8 cellular contexts compared by ENCODE assay signal in the genomic region with DNA sequence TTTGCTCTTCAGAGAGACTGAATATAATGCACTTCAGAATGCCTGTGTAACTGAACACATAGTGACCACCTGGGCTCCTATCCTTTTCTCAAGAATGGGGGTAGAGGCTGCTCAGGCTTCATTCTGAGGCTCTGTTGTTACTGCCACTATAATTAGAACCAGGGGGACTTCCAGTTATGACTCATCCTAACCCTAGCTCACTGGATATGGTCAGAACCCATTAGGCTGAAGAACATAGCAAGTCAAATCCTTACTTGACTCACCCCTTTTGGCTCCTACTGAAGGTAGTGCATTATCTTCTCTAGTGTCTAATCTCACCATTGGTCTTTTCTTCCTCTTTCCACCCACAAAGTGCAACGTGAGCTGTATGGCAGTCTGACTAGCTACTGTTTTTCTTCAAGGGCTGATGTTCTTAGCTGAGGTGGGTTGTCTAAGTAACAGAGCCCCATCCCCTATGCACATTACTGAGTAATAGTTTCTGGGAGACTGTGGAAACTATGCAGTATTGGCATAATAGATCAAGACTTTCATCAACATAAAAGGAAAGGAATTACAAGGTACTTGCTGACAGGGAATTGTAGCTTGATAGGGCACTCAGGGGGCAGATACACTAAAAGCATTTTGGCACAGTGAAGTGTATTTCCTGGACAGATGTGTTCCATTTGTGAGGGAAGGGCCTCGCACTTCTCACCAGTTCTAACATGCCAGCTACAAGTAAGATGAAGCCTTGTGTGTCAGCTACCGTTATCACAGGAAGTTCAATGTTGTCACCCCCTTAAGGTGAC.
DNase-seq lines count a peak whose midpoint lies in the region; ATAC-seq, FAIRE-seq and TF ChIP-seq lines count a peak whose summit lies in the region.

No MANE protein-coding gene starts in this region.

- no peak for TF ChIP-seq POLR2A in endothelial cell of umbilical vein (IDR thresholded peaks at IDR 0.05; ENCODE audit: low read depth, low read length)

- ATAC-seq in GM18517 (IDR thresholded peaks at IDR 0.05; ENCODE audit: unreplicated experiment) (peak; percentile 98), HG02943 (IDR thresholded peaks at IDR 0.05; ENCODE audit: low read depth, unreplicated experiment) (peak; percentile 93)

- FAIRE-seq in endothelial cell of umbilical vein (lab: Jason Lieb, UNC) = peak; percentile 55

- peak; percentile 73 for DNase-seq in AG09309 (ENCODE audit: low read depth)
- peak; percentile 14 for DNase-seq in NOMO-1 treated with dmso at 0.1 percent for 144 hours (lab: John Stamatoyannopoulos, UW; ENCODE audit: unreplicated experiment)
- DNase-seq in endothelial cell of umbilical vein (ENCODE audit: low read depth, low spot score) = peak; percentile 70
- DNase-seq in stimulated activated CD8-positive, alpha-beta memory T cell treated with anti-CD3 and anti-CD28 coated beads, Interleukin-15, amount 100 ng/mL, for 48 hours (ENCODE audit: low read depth in 2 of 2) = peak; percentile 3 to 17
- no peak for DNase-seq in midbrain (lab: John Stamatoyannopoulos, UW)
- DNase-seq in NCI-H345 treated with DMSO at 0.1 percent for 48 hours (lab: John Stamatoyannopoulos, UW; ENCODE audit: unreplicated experiment) = no peak

- no peak for TF ChIP-seq CTCF in AG09309 (IDR thresholded peaks at IDR 0.05; ENCODE audit: control insufficient read depth, insufficient read depth, low read depth, low read length, missing control alignments)
- TF ChIP-seq CTCF in endothelial cell of umbilical vein (IDR thresholded peaks at IDR 0.05; ENCODE audit: extremely low read depth in 1 of 2, insufficient read depth in 1 of 2, low read depth in 1 of 2, low read length in 2 of 2) = no peak

- CTCF ChIA-PET in endothelial cell of umbilical vein (lab: Charles Lee) = interaction anchor here (1.0 to 1.1 kb wide), 2 partner anchors 590 to 847 kb away, joined by 3 to 4 read pairs; no protein-coding TSS in a partner anchor

- no peaks in the 10 kb centered on the region for H4K20me1 ChIP-seq in endothelial cell of umbilical vein (replicated peaks; ENCODE audit: control insufficient read depth, extremely low read depth, insufficient read depth, low read length)

- H3K27ac ChIP-seq in endothelial cell of umbilical vein (ENCODE audit: insufficient read depth, low read depth, low read length) = no peak overlapping the region

- intact Hi-C loops in endothelial cell of umbilical vein (cut with micrococcal nuclease) = no loop called here

- H3K4me1 ChIP-seq in endothelial cell of umbilical vein (ENCODE audit: control insufficient read depth, extremely low read depth, insufficient read depth, low read length) = peaks cover 8% of the 10 kb centered on the region

- H3K79me2 ChIP-seq in endothelial cell of umbilical vein (ENCODE audit: control insufficient read depth, insufficient read depth, low read length) = no peaks in the 10 kb centered on the region

- no peak overlapping the region for H3K4me2 ChIP-seq in endothelial cell of umbilical vein (ENCODE audit: insufficient read depth, low read length)

- POLR2A ChIA-PET in endothelial cell of umbilical vein (lab: Charles Lee) = no interaction called here

- no peaks in the 10 kb centered on the region for H3K9me3 ChIP-seq in endothelial cell of umbilical vein (replicated peaks; ENCODE audit: control insufficient read depth, insufficient read depth, low read length)

- H3K9ac ChIP-seq in endothelial cell of umbilical vein (replicated peaks; ENCODE audit: extremely low read depth, insufficient read depth, low read length) = no peak overlapping the region

- BruUV-seq in endothelial cell of umbilical vein (replicated peaks; lab: Mats Ljungman, UMichigan) = no TSS peak

- no peaks in the 10 kb centered on the region for H3K36me3 ChIP-seq in endothelial cell of umbilical vein (ENCODE audit: control insufficient read depth in 2 of 2, extremely low read depth in 1 of 2, insufficient read depth in 2 of 2, low read length in 2 of 2)

- no peaks in the 10 kb centered on the region for H3K27me3 ChIP-seq in endothelial cell of umbilical vein (ENCODE audit: control insufficient read depth in 2 of 2, insufficient read depth in 2 of 2, low read length in 2 of 2)

- H3K9me1 ChIP-seq in endothelial cell of umbilical vein (replicated peaks; ENCODE audit: control insufficient read depth, extremely low read depth, insufficient read depth, low read length) = no peaks in the 10 kb centered on the region

- H3K4me3 ChIP-seq in AG09309 (ENCODE audit: control insufficient read depth, low read depth, low read length) (no peak overlapping the region), endothelial cell of umbilical vein (replicated peaks in 1 of 3; ENCODE audit: insufficient read depth in 1 of 3, low read depth in 1 of 3, low read length in 3 of 3) (no peak overlapping the region)

- dilution Hi-C loops in endothelial cell of umbilical vein (cut with MboI; ENCODE audit: extremely low pct_ligation_motif_present, low sequenced_read_pairs) = no loop called here

- peak overlapping the region; percentile 39 for H2AFZ ChIP-seq in endothelial cell of umbilical vein (ENCODE audit: low read depth, low read length)

TF ChIP-seq in endothelial cell of umbilical vein, 7 proteins besides CTCF, POLR2A, EP300 and RAD21:
- TF ChIP-seq EZH2 (IDR thresholded peaks at IDR 0.05; ENCODE audit: borderline replicate concordance, low read depth, low read length, severe bottlenecking) (no peak), POLR2AphosphoS5 (IDR thresholded peaks at IDR 0.05; ENCODE audit: insufficient read depth, low read depth, low read length) (no peak), MYC (IDR thresholded peaks at IDR 0.05; ENCODE audit: low read depth, low read length) (no peak), FOS (IDR thresholded peaks at IDR 0.05; ENCODE audit: borderline replicate concordance, insufficient read depth, low read length) (peak; percentile 29), JUN (IDR thresholded peaks at IDR 0.05; ENCODE audit: borderline replicate concordance, insufficient read depth, insufficient read length, low read depth) (peak; percentile 73), GATA2 (IDR thresholded peaks at IDR 0.05; ENCODE audit: insufficient read depth, insufficient read length, low read depth, low read length) (no peak)
- TF ChIP-seq, protein P1, sequence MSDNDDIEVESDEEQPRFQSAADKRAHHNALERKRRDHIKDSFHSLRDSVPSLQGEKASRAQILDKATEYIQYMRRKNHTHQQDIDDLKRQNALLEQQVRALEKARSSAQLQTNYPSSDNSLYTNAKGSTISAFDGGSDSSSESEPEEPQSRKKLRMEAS (IDR thresholded peaks at IDR 0.05; ENCODE audit: insufficient read depth, insufficient read length) = no peak

Comparison
In these comparisons a context has a peak if more than half of its experiments do, and no peak if none do; other contexts are left out.
1. DNase-seq: peak in AG09309 (single experiment), NOMO-1 treated with dmso at 0.1 percent for 144 hours (single experiment), endothelial cell of umbilical vein (single experiment) and stimulated activated CD8-positive, alpha-beta memory T cell treated with anti-CD3 and anti-CD28 coated beads, Interleukin-15, amount 100 ng/mL, for 48 hours (2 of 2); none in midbrain (single experiment) and NCI-H345 treated with DMSO at 0.1 percent for 48 hours (single experiment).